In genomic region chr9:21334969-21335632, GRCh38 we compare ENCODE assay signal across 8 cellular contexts. TPM values are rescaled to one million over a fixed set of nuclear protein-coding genes. Genes with fewer than 3 reads are reported as not detected.
DNase-seq lines count a peak whose midpoint lies in the region; ATAC-seq and TF ChIP-seq lines count a peak whose summit lies in the region.

TSS of gene KLHL9 (minus strand) at chr9:21335404. CDS start at chr9:21334859, 545 bp downstream.

- DNase-seq in HFFc6 (peak; percentile 81), NB4 (ENCODE audit: low read depth) (peak; percentile 98), SW480 (ENCODE audit: low spot score) (peak; percentile 91), amniotic stem cell (lab: John Stamatoyannopoulos, UW) (peak; percentile 85), right atrium auricular region (ENCODE audit: low spot score) (peak; percentile 90), psoas muscle (peak; percentile 93 to 97)

- peak within 1 kb of the TSS; percentile 92 for H3K27ac Mint-ChIP-seq in HFFc6

- peaks cover 25% of the 10 kb centered on the region for H3K36me3 Mint-ChIP-seq in HFFc6 (ENCODE audit: low read depth)

- H3K4me1 ChIP-seq in right atrium auricular region (peaks cover 0 to 43% of the 10 kb centered on the region in 2 donors), psoas muscle (peaks cover 40% of the 10 kb centered on the region), urinary bladder (ENCODE audit: insufficient read depth) (no peaks in the 10 kb centered on the region)

- no peaks in the 10 kb centered on the region for H3K36me3 ChIP-seq in right atrium auricular region
- peaks cover 6 to 8% of the 10 kb centered on the region in 2 donors for H3K36me3 ChIP-seq in psoas muscle (ENCODE audit: insufficient read depth in 1 of 2, low read depth in 1 of 2)
- no peaks in the 10 kb centered on the region for H3K36me3 ChIP-seq in urinary bladder (ENCODE audit: insufficient read depth)

- H3K4me1 Mint-ChIP-seq in HFFc6 (ENCODE audit: low read depth), result peaks cover 52% of the 10 kb centered on the region

- 0 to 1% (median 0%) methylated on average over 44 to 46 of the region's 46 CpGs for WGBS in psoas muscle, 3 donors
- WGBS in urinary bladder, result under 1% methylated on average over 46 of the region's 46 CpGs

- intact Hi-C loops in psoas muscle (cut with DNase I), result loop anchor here in 1 of 2 donors (10.0 kb wide), 1 partner anchor 460 kb away; no protein-coding TSS in a partner anchor

- ATAC-seq in psoas muscle, result peak; percentile 99 to 100 (median 99)

- peak within 1 kb of the TSS; percentile 99 for H3K4me3 ChIP-seq in GM08714 (ENCODE audit: low read length)
- H3K4me3 ChIP-seq in NB4 (ENCODE audit: low read depth, low read length), result peak within 1 kb of the TSS; percentile 88
- H3K4me3 ChIP-seq in right atrium auricular region, result peak within 1 kb of the TSS; percentile 81 to 89
- peak within 1 kb of the TSS; percentile 96 for H3K4me3 ChIP-seq in psoas muscle
- H3K4me3 ChIP-seq in urinary bladder (ENCODE audit: low read depth, low read length), result peak within 1 kb of the TSS; percentile 67

- no peaks in the 10 kb centered on the region for H3K9me3 Mint-ChIP-seq in HFFc6

- TF ChIP-seq CTCF in HFFc6 (IDR thresholded peaks at IDR 0.05) (no peak), NB4 (IDR thresholded peaks at IDR 0.05; ENCODE audit: low read depth, low read length) (no peak), right atrium auricular region (IDR thresholded peaks at IDR 0.05) (peak in 1 of 2 donors; percentile 32), psoas muscle (IDR thresholded peaks at IDR 0.05) (no peak)

- H3K27ac ChIP-seq in right atrium auricular region (peak within 1 kb of the TSS; percentile 93 to 94), psoas muscle (peak within 1 kb of the TSS; percentile 98), urinary bladder (ENCODE audit: low read depth) (peak within 1 kb of the TSS; percentile 96)

- peak within 1 kb of the TSS; percentile 96 for H3K4me3 Mint-ChIP-seq in HFFc6

- TF ChIP-seq POLR2A in NB4 (IDR thresholded peaks at IDR 0.05; ENCODE audit: extremely low read depth, insufficient read length), result peak; percentile 92

- H3K27me3 ChIP-seq in right atrium auricular region (no peaks in the 10 kb centered on the region), psoas muscle (ENCODE audit: insufficient read depth in 3 of 3, low read length in 2 of 3) (no peaks in the 10 kb centered on the region)

- H3K9me3 ChIP-seq in right atrium auricular region, result no peaks in the 10 kb centered on the region
- no peaks in the 10 kb centered on the region for H3K9me3 ChIP-seq in psoas muscle

- H3K27me3 Mint-ChIP-seq in HFFc6 (ENCODE audit: insufficient read depth), result peaks cover 8% of the 10 kb centered on the region

RNA-seq across cellular contexts. Expression of gene KLHL9, which starts in this region (rescaled TPM):
- 10 to 100 TPM; 25.7 to 32.2 (median 29.9) TPM for total RNA-seq in HFFc6 (2021; fragmentation: NEBNext Ultra II Directional; extraction: Animal tissue kit (Norgen Biotek cat#: 25700))
- 10 to 100 TPM; 10.7 to 10.8 TPM for total RNA-seq in right atrium auricular region
- 10 to 100 TPM in 1 of 4 donors, 1 to 10 TPM in 3; 7.5 to 10.2 (median 8.0) TPM for total RNA-seq in psoas muscle
- polyA plus RNA-seq in psoas muscle, result 1 to 10 TPM; 3.6 to 8.4 (median 5.2) TPM
- 45.7 TPM for total RNA-seq in urinary bladder
- 15.3 TPM for polyA plus RNA-seq in urinary bladder

Comparison
In these comparisons a context has a peak if more than half of its experiments do, and no peak if none do; other contexts are left out.
1. Peak in every context shown above with its lines: DNase-seq, ATAC-seq, H3K4me3 ChIP-seq and H3K27ac ChIP-seq.